8 cellular contexts compared by ENCODE assay signal in the genomic region with DNA sequence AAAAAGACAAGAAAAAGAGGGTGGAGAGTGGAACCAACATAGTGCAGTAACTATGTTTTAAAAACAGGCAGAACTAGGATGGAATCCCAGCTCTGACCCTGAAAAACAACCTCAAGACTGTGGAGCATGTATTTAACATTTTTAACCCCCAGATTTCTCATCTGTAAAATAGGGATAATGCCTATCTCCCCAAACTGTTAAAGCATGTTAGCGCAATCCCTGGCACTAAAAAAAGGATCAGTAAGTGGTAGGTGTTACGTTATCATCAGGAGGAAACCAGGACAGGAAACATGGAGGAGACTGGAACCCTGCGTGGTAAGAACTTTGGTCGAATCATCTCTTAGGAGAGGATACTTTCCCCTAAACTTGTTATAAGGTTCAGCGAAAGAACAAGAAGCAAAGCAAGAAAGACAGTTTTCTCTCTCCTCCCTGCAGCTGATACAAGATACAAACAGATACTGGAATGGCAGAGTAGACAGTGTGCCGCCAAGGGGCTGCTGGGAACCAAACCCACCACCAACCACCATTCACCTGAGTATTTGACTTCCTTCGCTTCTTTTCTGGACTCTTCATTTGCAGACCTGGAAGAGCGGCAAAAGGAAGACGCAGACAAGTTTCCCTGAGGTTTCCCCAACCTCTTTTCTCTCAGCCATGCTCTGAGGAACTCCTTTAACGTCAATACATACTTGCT. TPM values are rescaled to one million over a fixed set of nuclear protein-coding genes. Genes with fewer than 3 reads are reported as not detected.
DNase-seq lines count a peak whose midpoint lies in the region; FAIRE-seq and TF ChIP-seq lines count a peak whose summit lies in the region.

No MANE protein-coding gene starts in this region.

- H3K4me1 ChIP-seq in A673 (ENCODE audit: insufficient read depth, low read length, poor library complexity, severe bottlenecking), result peaks cover 22% of the 10 kb centered on the region
- H3K4me1 ChIP-seq in mucosa of rectum (ENCODE audit: control insufficient read depth in 2 of 2, insufficient read depth in 2 of 2, low read length in 2 of 2), result peaks cover 29 to 33% of the 10 kb centered on the region in 2 donors

- H3K27ac ChIP-seq in A673 (ENCODE audit: low read depth, low read length, poor library complexity, severe bottlenecking), result peak overlapping the region; percentile 99
- peak overlapping the region; percentile 98 for H3K27ac ChIP-seq in mucosa of rectum (ENCODE audit: low read depth in 2 of 2, low read length in 2 of 2)

- H3K4me3 ChIP-seq in A673 (ENCODE audit: low read depth, low read length, poor library complexity, severe bottlenecking) (peak overlapping the region; percentile 97), bronchial epithelial cell (ENCODE audit: low read depth, low read length) (peak overlapping the region; percentile 60), mucosa of rectum (ENCODE audit: low read length in 2 of 2) (peak overlapping the region; percentile 86 to 88)
- H3K4me3 ChIP-seq in Jurkat, Clone E6-1 (ENCODE audit: low read length), result peak overlapping the region; percentile 62

- H3K36me3 ChIP-seq in A673 (ENCODE audit: insufficient read depth, low read length, poor library complexity, severe bottlenecking) (peaks cover 48% of the 10 kb centered on the region), bronchial epithelial cell (ENCODE audit: control insufficient read depth, insufficient read depth, low read length) (peaks cover 14% of the 10 kb centered on the region), mucosa of rectum (ENCODE audit: control insufficient read depth in 2 of 2, insufficient read depth in 2 of 2, low read length in 2 of 2) (peaks cover 22 to 37% of the 10 kb centered on the region in 2 donors)

- DNase-seq in A673 (ENCODE audit: low spot score), result no peak
- no peak for DNase-seq in Jurkat, Clone E6-1 (ENCODE audit: low read depth, low spot score)
- DNase-seq in bronchial epithelial cell (ENCODE audit: low read depth), result no peak
- DNase-seq in D721Med (ENCODE audit: insufficient read length, low spot score), result no peak
- no peak for DNase-seq in C1 segment of cervical spinal cord (lab: John Stamatoyannopoulos, UW)
- DNase-seq in NCI-H1417 (lab: John Stamatoyannopoulos, UW), result no peak
- no peak for DNase-seq in NCI-H2227 treated with DMSO at 0.1 percent for 48 hours (lab: John Stamatoyannopoulos, UW)

- H3K27me3 ChIP-seq in A673 (replicated peaks; ENCODE audit: insufficient read depth, low read depth, low read length, poor library complexity), result no peaks in the 10 kb centered on the region
- H3K27me3 ChIP-seq in bronchial epithelial cell (ENCODE audit: control insufficient read depth, insufficient read depth, low read length), result no peaks in the 10 kb centered on the region
- H3K27me3 ChIP-seq in mucosa of rectum (ENCODE audit: control insufficient read depth in 2 of 2, insufficient read depth in 2 of 2, low read length in 2 of 2), result no peaks in the 10 kb centered on the region

- TSS peak; percentile 39 for BruUV-seq in A673 (replicated peaks; lab: Mats Ljungman, UMichigan)

- no peaks in the 10 kb centered on the region for H3K9me3 ChIP-seq in A673 (ENCODE audit: low read depth, low read length, poor library complexity, severe bottlenecking)
- H3K9me3 ChIP-seq in mucosa of rectum (ENCODE audit: control insufficient read depth in 2 of 2, low read length in 2 of 2), result no peaks in the 10 kb centered on the region

- POLR2A ChIA-PET in A673 (lab: Charles Lee; ENCODE audit: low non-redundant PET), result no interaction called here

- FAIRE-seq in bronchial epithelial cell (lab: Jason Lieb, UNC) (no peak), D721Med (lab: Jason Lieb, UNC) (no peak)

- CTCF ChIA-PET in A673 (lab: Charles Lee), result interaction anchor here (1.1 kb wide), 1 partner anchor 13 kb away, joined by 4 read pairs; no protein-coding TSS in a partner anchor

- peak overlapping the region; percentile 86 to 94 for H3K9ac ChIP-seq in mucosa of rectum (ENCODE audit: low read depth in 1 of 2, low read length in 2 of 2)

- no peak for TF ChIP-seq CTCF in A673 (conservative IDR thresholded peaks at IDR 0.05; ENCODE audit: low read depth, low read length)
- no peak for TF ChIP-seq CTCF in bronchial epithelial cell (IDR thresholded peaks at IDR 0.05; ENCODE audit: insufficient read depth, low read length, severe bottlenecking)
- TF ChIP-seq CTCF in D721Med (IDR thresholded peaks at IDR 0.05; ENCODE audit: insufficient read depth, missing control alignments), result no peak

- intact Hi-C loops in A673 (cut with micrococcal nuclease; ENCODE audit: unreplicated experiment), result loop anchor here (5.0 kb wide), 2 partner anchors 37 to 102 kb away; partner anchors contain the start of gene EFNA4

RNA-seq across cellular contexts. Expression of gene PYGO2, which starts 1.0 kb away (rescaled TPM):
- total RNA-seq in A673 (2021) (46.3 and 48.5 TPM in 2 replicates), bronchial epithelial cell (7.4 and 20.0 TPM in 2 replicates)
- 38.0 TPM for polyA plus RNA-seq in Jurkat, Clone E6-1 (2012; ENCODE audit: insufficient read depth, insufficient read length)

RNA-seq across cellular contexts. Expression of gene PBXIP1, which starts 4.7 kb away (rescaled TPM):
- 12.7 and 20.8 TPM in 2 replicates for total RNA-seq in A673 (2021)
- polyA plus RNA-seq in Jurkat, Clone E6-1 (2012; ENCODE audit: insufficient read depth, insufficient read length), result 24.7 TPM
- 23.7 and 28.3 TPM in 2 replicates for total RNA-seq in bronchial epithelial cell

RNA-seq across cellular contexts. Expression of gene SHC1, which starts 10.0 kb away (rescaled TPM):
- total RNA-seq in A673 (2021), result 201 and 204 TPM in 2 replicates
- 40.0 TPM for polyA plus RNA-seq in Jurkat, Clone E6-1 (2012; ENCODE audit: insufficient read depth, insufficient read length)
- total RNA-seq in bronchial epithelial cell, result 216 and 351 TPM in 2 replicates

RNA-seq across cellular contexts. Expression of gene CKS1B, which starts 13.9 kb away (rescaled TPM):
- 291 and 295 TPM in 2 replicates for total RNA-seq in A673 (2021)
- polyA plus RNA-seq in Jurkat, Clone E6-1 (2012; ENCODE audit: insufficient read depth, insufficient read length), result 355 TPM
- total RNA-seq in bronchial epithelial cell, result 56.3 and 76.9 TPM in 2 replicates

RNA-seq across cellular contexts. Expression of gene FLAD1, which starts 22.6 kb away (rescaled TPM):
- 82.4 and 84.2 TPM in 2 replicates for total RNA-seq in A673 (2021)
- 80.9 TPM for polyA plus RNA-seq in Jurkat, Clone E6-1 (2012; ENCODE audit: insufficient read depth, insufficient read length)
- 40.8 and 49.3 TPM in 2 replicates for total RNA-seq in bronchial epithelial cell
